ENCODE assay signal across 1 cellular context in genomic region chr2:69893684-69894481, GRCh38.
TF ChIP-seq lines count a peak whose summit lies in the region.

Gene SNRNP27, plus strand, starts transcription at chr2:69893956. Its CDS starts 29 bp downstream, at chr2:69893985.

TF ChIP-seq in K562, 482 proteins besides CTCF, POLR2A, EP300 and RAD21 (continued from another document):
- TF ChIP-seq, protein P1, sequence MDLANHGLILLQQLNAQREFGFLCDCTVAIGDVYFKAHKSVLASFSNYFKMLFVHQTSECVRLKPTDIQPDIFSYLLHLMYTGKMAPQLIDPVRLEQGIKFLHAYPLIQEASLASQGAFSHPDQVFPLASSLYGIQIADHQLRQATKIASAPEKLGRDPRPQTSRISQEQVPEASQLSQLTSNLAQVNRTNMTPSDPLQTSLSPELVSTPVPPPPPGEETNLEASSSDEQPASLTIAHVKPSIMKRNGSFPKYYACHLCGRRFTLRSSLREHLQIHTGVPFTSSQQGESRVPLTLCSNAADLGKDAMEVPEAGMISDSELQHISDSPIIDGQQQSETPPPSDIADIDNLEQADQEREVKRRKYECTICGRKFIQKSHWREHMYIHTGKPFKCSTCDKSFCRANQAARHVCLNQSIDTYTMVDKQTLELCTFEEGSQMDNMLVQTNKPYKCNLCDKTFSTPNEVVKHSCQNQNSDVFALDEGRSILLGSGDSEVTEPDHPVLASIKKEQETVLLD (IDR thresholded peaks at IDR 0.05), result peak; percentile 25; the same call in 1 of the 2 replicates
- TF ChIP-seq TCFL5 (CRISPR knock-in tag; conservative IDR thresholded peaks at IDR 0.05), result no peak
- TF ChIP-seq RCOR1 (IDR thresholded peaks at IDR 0.05; ENCODE audit: borderline replicate concordance in 1 of 2, low read depth in 2 of 2, low read length in 2 of 2), result no peak
- TF ChIP-seq CBX1 (IDR thresholded peaks at IDR 0.05; ENCODE audit: low read depth), result 0 out of 2 replicates have a peak, but pooled peaks have one; percentile 52
- no peak for TF ChIP-seq PRMT5 (CRISPR knock-in tag; IDR thresholded peaks at IDR 0.05)
- TF ChIP-seq POU5F1 (IDR thresholded peaks at IDR 0.05; ENCODE audit: borderline replicate concordance, low read depth, low read length, partially characterized antibody), result no peak
- TF ChIP-seq MYNN (IDR thresholded peaks at IDR 0.05), result no peak
- no peak for TF ChIP-seq MYNN (CRISPR knock-in tag; IDR thresholded peaks at IDR 0.05)
- no peak for TF ChIP-seq CREB5 (CRISPR knock-in tag; IDR thresholded peaks at IDR 0.05)
- TF ChIP-seq SRF (CRISPR knock-in tag; IDR thresholded peaks at IDR 0.05), result 0 out of 4 replicates have a peak, but pooled peaks of 1 of the 2 experiments have one; percentile 27
- peak; percentile 7 for TF ChIP-seq TAL1 (IDR thresholded peaks at IDR 0.05)
- no peak for TF ChIP-seq ZNF316 (IDR thresholded peaks at IDR 0.05)
- TF ChIP-seq TAF9B (IDR thresholded peaks at IDR 0.05; ENCODE audit: partially characterized antibody), result peak; percentile 100
- TF ChIP-seq ZNF507 (tag; conservative IDR thresholded peaks at IDR 0.05), result no peak
- peak; percentile 67 for TF ChIP-seq FOSL1 (tag; conservative IDR thresholded peaks at IDR 0.05)
- TF ChIP-seq MAFF (IDR thresholded peaks at IDR 0.05; ENCODE audit: low read length), result no peak
- TF ChIP-seq CBFB (CRISPR knock-in tag; IDR thresholded peaks at IDR 0.05), result no peak
- TF ChIP-seq ATF2 (CRISPR knock-in tag; IDR thresholded peaks at IDR 0.05), result no peak
- no peak for TF ChIP-seq ATF4 (CRISPR knock-in tag; IDR thresholded peaks at IDR 0.05)
- TF ChIP-seq TBL1XR1 (IDR thresholded peaks at IDR 0.05; ENCODE audit: low read length in 2 of 2), result peak in 1 of 2 experiments; percentile 44; a peak in 1 of 4 replicates
- TF ChIP-seq ZFP36 (IDR thresholded peaks at IDR 0.05; ENCODE audit: low read depth, low read length, partially characterized antibody), result no peak
- no peak for TF ChIP-seq FOXJ2 (tag; IDR thresholded peaks at IDR 0.05)
- TF ChIP-seq FOXA3 (CRISPR knock-in tag; conservative IDR thresholded peaks at IDR 0.05 in 1 of 2, IDR thresholded peaks at IDR 0.05 in 1 of 2), result no peak
- no peak for TF ChIP-seq SNRNP70 (optimal IDR thresholded peaks at IDR 0.05; ENCODE audit: low read depth, low read length)
- TF ChIP-seq BACH1 (tag; IDR thresholded peaks at IDR 0.05), result no peak; the same call in 1 of the 2 replicates
- no peak for TF ChIP-seq THRA (IDR thresholded peaks at IDR 0.05)
- peak; percentile 95 for TF ChIP-seq PHF20 (IDR thresholded peaks at IDR 0.05; ENCODE audit: partially characterized antibody)
